ENCODE assay signal across 8 cellular contexts in genomic region chrX:84186603-84187358, GRCh38. TPM values are rescaled to one million over a fixed set of nuclear protein-coding genes. Genes with fewer than 3 reads are reported as not detected.
DNase-seq lines count a peak whose midpoint lies in the region; ATAC-seq, FAIRE-seq and TF ChIP-seq lines count a peak whose summit lies in the region.

No MANE protein-coding gene starts in this region.

- no peaks in the 10 kb centered on the region for H3K27me3 ChIP-seq in bronchial epithelial cell (ENCODE audit: control insufficient read depth, insufficient read depth, low read length)

- H3K4me1 ChIP-seq in mucosa of descending colon (ENCODE audit: low read depth) = no peaks in the 10 kb centered on the region

- FAIRE-seq in bronchial epithelial cell (lab: Jason Lieb, UNC) = no peak

- H3K36me3 ChIP-seq in bronchial epithelial cell (ENCODE audit: control insufficient read depth, insufficient read depth, low read length) (no peaks in the 10 kb centered on the region), mucosa of descending colon (ENCODE audit: low read depth) (no peaks in the 10 kb centered on the region)

- H3K27me3 Mint-ChIP-seq in activated T-cell treated with anti-CD3 and anti-CD28 coated beads, Interleukin-2, amount 50 U/mL, for 24 hours = peaks cover 44% of the 10 kb centered on the region

- POLR2A ChIA-PET in GM10248 (lab: Yijun Ruan, JAX) = no interaction called here

- no peak for DNase-seq in activated T-cell treated with anti-CD3 and anti-CD28 coated beads, Interleukin-2, amount 50 U/mL, for 24 hours
- DNase-seq in activated T-cell treated with anti-CD3 and anti-CD28 coated beads, Interleukin-2, amount 50 U/mL, for 1 hour = no peak
- DNase-seq in bronchial epithelial cell (ENCODE audit: low read depth) = no peak
- DNase-seq in mucosa of descending colon = peak in 2 of 3 donors; percentile 24 to 27
- no peak for DNase-seq in NCI-H2227 (lab: John Stamatoyannopoulos, UW; ENCODE audit: unreplicated experiment)
- no peak for DNase-seq in activated gamma-delta T cell (lab: John Stamatoyannopoulos, UW)
- no peak for DNase-seq in GM10248 (ENCODE audit: extremely low spot score)

- TF ChIP-seq CTCF in bronchial epithelial cell (IDR thresholded peaks at IDR 0.05; ENCODE audit: insufficient read depth, low read length, severe bottlenecking) (no peak), mucosa of descending colon (IDR thresholded peaks at IDR 0.05) (no peak), GM10248 (IDR thresholded peaks at IDR 0.05; ENCODE audit: control extremely low read depth, extremely low read depth, low read depth, missing control alignments) (no peak)

- intact Hi-C loops in mucosa of descending colon (cut with DNase I, micrococcal nuclease) = no loop called here

- H3K9me3 Mint-ChIP-seq in activated T-cell treated with anti-CD3 and anti-CD28 coated beads, Interleukin-2, amount 50 U/mL, for 24 hours = peaks cover 7% of the 10 kb centered on the region

- H3K4me1 Mint-ChIP-seq in activated T-cell treated with anti-CD3 and anti-CD28 coated beads, Interleukin-2, amount 50 U/mL, for 24 hours (ENCODE audit: low read depth) = no peaks in the 10 kb centered on the region

- no peaks in the 10 kb centered on the region for H3K9me3 ChIP-seq in mucosa of descending colon

- ATAC-seq in HG03469 (IDR thresholded peaks at IDR 0.05; ENCODE audit: unreplicated experiment) (peak; percentile 27), mucosa of descending colon (peak; percentile 62)

- CTCF ChIA-PET in GM10248 (lab: Yijun Ruan, JAX) = no interaction called here

- H3K4me3 ChIP-seq in bronchial epithelial cell (ENCODE audit: low read depth, low read length) (peak overlapping the region; percentile 52), mucosa of descending colon (peak overlapping the region; percentile 28)

- H3K36me3 Mint-ChIP-seq in activated T-cell treated with anti-CD3 and anti-CD28 coated beads, Interleukin-2, amount 50 U/mL, for 24 hours (ENCODE audit: low read depth) = no peaks in the 10 kb centered on the region

- peak overlapping the region; percentile 69 for H3K4me3 Mint-ChIP-seq in activated T-cell treated with anti-CD3 and anti-CD28 coated beads, Interleukin-2, amount 50 U/mL, for 24 hours

- H3K27ac Mint-ChIP-seq in activated T-cell treated with anti-CD3 and anti-CD28 coated beads, Interleukin-2, amount 50 U/mL, for 24 hours = no peak overlapping the region

RNA-seq across cellular contexts. Expression of gene RPS6KA6, which starts 1.2 kb away (rescaled TPM):
- total RNA-seq in bronchial epithelial cell (5.3 and 6.0 TPM in 2 replicates), mucosa of descending colon (10 to 100 TPM in 2 of 3 donors, 1 to 10 TPM in 1; 9.7 to 16.6 (median 11.3) TPM)

Comparison
In these comparisons a context has a peak if more than half of its experiments do, and no peak if none do; other contexts are left out.
1. DNase-seq: peak in mucosa of descending colon (2 of 3); none in activated T-cell treated with anti-CD3 and anti-CD28 coated beads, Interleukin-2, amount 50 U/mL, for 24 hours (single experiment), activated T-cell treated with anti-CD3 and anti-CD28 coated beads, Interleukin-2, amount 50 U/mL, for 1 hour (single experiment), bronchial epithelial cell (single experiment), NCI-H2227 (single experiment), activated gamma-delta T cell (single experiment) and GM10248 (single experiment).